Comparison of ENCODE assay signal across 16 cellular contexts in the genomic region with DNA sequence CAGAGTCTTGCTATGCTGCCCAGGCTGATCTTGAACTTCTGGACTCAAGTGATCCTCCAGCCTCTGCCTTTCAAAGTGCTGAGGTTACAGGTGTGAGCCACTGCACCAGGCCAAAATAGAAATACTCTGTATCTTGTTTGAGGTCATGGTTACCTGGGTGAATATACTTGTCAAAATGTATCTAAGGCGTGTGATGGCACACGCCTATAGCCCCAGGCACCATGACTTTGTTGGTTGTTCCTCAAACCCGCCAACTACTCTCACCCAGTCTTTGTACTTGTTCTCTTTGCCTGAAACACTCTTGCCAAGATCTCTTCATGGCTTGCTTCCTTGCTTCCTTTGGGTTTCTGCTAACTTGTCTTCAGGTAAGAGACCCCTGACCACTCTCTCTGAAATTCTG. TPM values are rescaled to one million over a fixed set of nuclear protein-coding genes. Genes with fewer than 3 reads are reported as not detected.
A peak's percentile ranks its signal among the peaks of the same experiment; 100 is the strongest.
DNase-seq lines count a peak whose midpoint lies in the region; ATAC-seq and TF ChIP-seq lines count a peak whose summit lies in the region.
"Had no signal": no experiment of that assay in that cellular context is flagged by ENCODE, and none has a peak within 500 bp of the region (broad histone marks: within the 10 kb centered on the region; RNA-seq: fewer than 3 reads in every experiment).

No MANE protein-coding gene starts in this region.

- no peaks in the 10 kb centered on the region for H3K36me3 ChIP-seq in trophoblast cell (ENCODE audit: control insufficient read depth in 1 of 2, insufficient read depth in 2 of 2, low read length in 2 of 2)
- H3K36me3 ChIP-seq: BLaER1, HAP-1 had no signal

- H3K79me2 ChIP-seq in trophoblast cell (ENCODE audit: control insufficient read depth, insufficient read depth, low read length, poor library complexity), result no peaks in the 10 kb centered on the region

- peak; percentile 3 for DNase-seq in HPDE6-E6E7 (ENCODE audit: extremely low spot score)
- DNase-seq in RWPE1 (ENCODE audit: low spot score), result peak; percentile 18
- DNase-seq in epithelial cell of prostate (ENCODE audit: low read depth, low spot score), result peak; percentile 48
- DNase-seq in trophoblast cell, result peak; percentile 7 to 58
- DNase-seq in foreskin fibroblast, result no peak
- no peak for DNase-seq in left ventricle myocardium superior
- DNase-seq in activated naive CD4-positive, alpha-beta T cell treated with anti-CD3 and anti-CD28 coated beads, Interleukin-2, amount 50 U/mL, for 72 hours (ENCODE audit: low spot score in 2 of 2), result no peak
- DNase-seq: 8988T; CD4-positive, alpha-beta memory T cell; DMS153; DMS79; GDM1; GM23248 had no signal

- POLR2A ChIA-PET in RWPE1 (lab: Yijun Ruan, JAX; ENCODE audit: low non-redundant PET), result no interaction called here

- intact Hi-C loops in left ventricle myocardium superior (cut with micrococcal nuclease), result no loop called here

- no peak overlapping the region for H2BK120ac ChIP-seq in trophoblast cell (ENCODE audit: insufficient read depth, low read length, poor library complexity)

- ATAC-seq in left ventricle myocardium superior, result no peak
- ATAC-seq in activated naive CD4-positive, alpha-beta T cell treated with anti-CD3 and anti-CD28 coated beads, Interleukin-2, amount 50 U/mL, for 72 hours, result no peak

- H3K9me3 Mint-ChIP-seq in activated naive CD4-positive, alpha-beta T cell treated with anti-CD3 and anti-CD28 coated beads, Interleukin-2, amount 50 U/mL, for 72 hours, result peaks cover 0 to 4% of the 10 kb centered on the region in 2 donors

- no peaks in the 10 kb centered on the region for H3K27me3 ChIP-seq in trophoblast cell (ENCODE audit: insufficient read depth, low read length)
- H3K27me3 ChIP-seq: BLaER1 had no signal

- H3K9me3 ChIP-seq in trophoblast cell (ENCODE audit: insufficient read depth, low read depth, low read length), result no peaks in the 10 kb centered on the region
- H3K9me3 ChIP-seq: BLaER1, HAP-1 had no signal

- H3K27ac ChIP-seq in RWPE1, result no peak overlapping the region
- H3K27ac ChIP-seq in epithelial cell of prostate, result no peak overlapping the region
- H3K27ac ChIP-seq in trophoblast cell (ENCODE audit: low read depth, low read length), result no peak overlapping the region
- H3K27ac ChIP-seq: BLaER1, GM23248 had no signal

- no peak overlapping the region for H3K4ac ChIP-seq in trophoblast cell (ENCODE audit: low read depth, low read length)

- H2BK12ac ChIP-seq in trophoblast cell (ENCODE audit: low read length), result no peak overlapping the region

- no peak overlapping the region for H4K91ac ChIP-seq in trophoblast cell (ENCODE audit: low read depth, low read length)

- H3K4me3 ChIP-seq in trophoblast cell (ENCODE audit: low read depth, low read length) (no peak overlapping the region), foreskin fibroblast (ENCODE audit: low read depth in 1 of 2, low read length in 2 of 2) (no peak overlapping the region)
- H3K4me3 ChIP-seq: BLaER1, GM23248, HAP-1 had no signal

- no peak overlapping the region for H3K4me2 ChIP-seq in trophoblast cell (ENCODE audit: low read length)
- H3K4me2 ChIP-seq: BLaER1 had no signal

- peaks cover 0 to 12% of the 10 kb centered on the region in 2 donors for H3K36me3 Mint-ChIP-seq in activated naive CD4-positive, alpha-beta T cell treated with anti-CD3 and anti-CD28 coated beads, Interleukin-2, amount 50 U/mL, for 72 hours
- H3K36me3 Mint-ChIP-seq: CD14-positive monocyte had no signal

- H3K14ac ChIP-seq in trophoblast cell (ENCODE audit: low read length), result no peak overlapping the region

- H2BK5ac ChIP-seq in trophoblast cell (ENCODE audit: low read depth, low read length, poor library complexity), result no peak overlapping the region

- no peak overlapping the region for H2AFZ ChIP-seq in trophoblast cell (ENCODE audit: insufficient read depth, low read length, poor library complexity)
- H2AFZ ChIP-seq: GM23248 had no signal

- H3K4me1 ChIP-seq in trophoblast cell (ENCODE audit: control insufficient read depth in 1 of 2, insufficient read depth in 2 of 2, low read length in 2 of 2), result no peaks in the 10 kb centered on the region
- H3K4me1 ChIP-seq: BLaER1, HAP-1 had no signal

- CTCF ChIA-PET in RWPE1 (lab: Yijun Ruan, JAX), result interaction anchor here (0.6 kb wide), 1 partner anchor 75 kb away, joined by 4 read pairs; no protein-coding TSS in a partner anchor

- no peak overlapping the region for H3K27ac Mint-ChIP-seq in activated naive CD4-positive, alpha-beta T cell treated with anti-CD3 and anti-CD28 coated beads, Interleukin-2, amount 50 U/mL, for 72 hours
- H3K27ac Mint-ChIP-seq: CD14-positive monocyte; CD4-positive, alpha-beta memory T cell had no signal

- H3K23ac ChIP-seq in trophoblast cell (ENCODE audit: low read length), result no peak overlapping the region

- TF ChIP-seq CTCF in RWPE1 (conservative IDR thresholded peaks at IDR 0.05; ENCODE audit: low read depth) (no peak), foreskin fibroblast (IDR thresholded peaks at IDR 0.05; ENCODE audit: low read depth, low read length) (no peak)

- no peak overlapping the region for H3K18ac ChIP-seq in trophoblast cell (ENCODE audit: low read length)

- H3K79me1 ChIP-seq in trophoblast cell (ENCODE audit: low read length), result no peaks in the 10 kb centered on the region

- H4K12ac ChIP-seq in trophoblast cell (ENCODE audit: low read depth, low read length), result no peak overlapping the region

- no CpG with 5 or more reads among the region's 3 CpGs for WGBS in trophoblast cell (ENCODE audit: extremely low coverage, insufficient coverage, insufficient read length)

- H3K9ac ChIP-seq in trophoblast cell (ENCODE audit: low read length), result no peak overlapping the region
- H3K9ac ChIP-seq: BLaER1, GM23248 had no signal

- no peak overlapping the region for H2AK5ac ChIP-seq in trophoblast cell (ENCODE audit: low read length)

- H4K8ac ChIP-seq in trophoblast cell (ENCODE audit: low read depth, low read length), result no peak overlapping the region

RNA-seq across cellular contexts. Expression of gene RGS5, which starts 38.0 kb away (rescaled TPM):
- polyA plus RNA-seq in trophoblast cell (2013), result 19.4 and 20.3 TPM in 2 replicates
- total RNA-seq in left ventricle myocardium superior, result 278 TPM
- total RNA-seq in activated naive CD4-positive, alpha-beta T cell treated with anti-CD3 and anti-CD28 coated beads, Interleukin-2, amount 50 U/mL, for 72 hours, result 1 to 10 TPM; 1.2 to 7.7 TPM
- polyA plus RNA-seq: CD14-positive monocyte had no signal

Comparison
In these comparisons a context has a peak if more than half of its experiments do, and no peak if none do; other contexts are left out.
1. DNase-seq: peak in HPDE6-E6E7 (single experiment), RWPE1 (single experiment), epithelial cell of prostate (single experiment) and trophoblast cell (2 of 2); none in foreskin fibroblast (0 of 2), left ventricle myocardium superior (single experiment) and activated naive CD4-positive, alpha-beta T cell treated with anti-CD3 and anti-CD28 coated beads, Interleukin-2, amount 50 U/mL, for 72 hours (0 of 2).
2. RNA of gene RGS5, which starts 38.0 kb away (total RNA-seq): 278 TPM in left ventricle myocardium superior (single experiment); 1.2 to 7.7 TPM in activated naive CD4-positive, alpha-beta T cell treated with anti-CD3 and anti-CD28 coated beads, Interleukin-2, amount 50 U/mL, for 72 hours; every median in the first group is over 10 times any median in the second.